ENCODE assay signal across 3 cellular contexts in the genomic region with DNA sequence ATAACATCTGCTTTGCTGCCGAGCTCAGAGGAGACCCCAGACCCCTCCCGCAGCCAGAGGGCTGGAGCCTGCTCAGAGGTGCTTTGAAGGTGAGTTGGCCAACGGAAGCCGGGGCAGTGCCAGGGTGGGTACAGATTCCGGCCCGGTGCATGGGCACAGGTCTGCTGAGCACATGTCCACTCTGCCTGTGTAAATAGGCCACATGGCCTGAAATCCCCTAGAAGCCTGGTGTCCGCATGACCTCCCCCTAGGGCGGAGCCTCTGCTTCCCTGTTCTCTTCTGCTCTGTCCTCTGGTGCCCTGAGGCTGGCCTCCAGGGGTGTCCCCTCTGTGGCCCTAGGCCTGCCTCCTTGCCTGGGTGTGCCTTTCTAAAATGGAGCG.
TF ChIP-seq lines count a peak whose summit lies in the region.

No MANE protein-coding gene starts in this region.

TF ChIP-seq in HCT116, 20 proteins besides CTCF, POLR2A, EP300 and RAD21:
- TF ChIP-seq, protein P1, sequence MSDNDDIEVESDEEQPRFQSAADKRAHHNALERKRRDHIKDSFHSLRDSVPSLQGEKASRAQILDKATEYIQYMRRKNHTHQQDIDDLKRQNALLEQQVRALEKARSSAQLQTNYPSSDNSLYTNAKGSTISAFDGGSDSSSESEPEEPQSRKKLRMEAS (IDR thresholded peaks at IDR 0.05), result no peak
- TF ChIP-seq JUND (IDR thresholded peaks at IDR 0.05) (no peak), EGR1 (IDR thresholded peaks at IDR 0.05; ENCODE audit: low read depth) (no peak), EZH2 (IDR thresholded peaks at IDR 0.05) (no peak), TCF7L2 (IDR thresholded peaks at IDR 0.05; ENCODE audit: borderline replicate concordance, extremely low read depth, insufficient read depth, insufficient read length) (no peak), ELF1 (IDR thresholded peaks at IDR 0.05; ENCODE audit: borderline replicate concordance, low read depth) (no peak), SRF (IDR thresholded peaks at IDR 0.05; ENCODE audit: low read depth) (no peak), ZFX (IDR thresholded peaks at IDR 0.05) (no peak), CEBPB (IDR thresholded peaks at IDR 0.05; ENCODE audit: low read depth) (no peak), ZNF274 (IDR thresholded peaks at IDR 0.05; ENCODE audit: low read depth, low read length) (no peak), SIN3A (IDR thresholded peaks at IDR 0.05; ENCODE audit: low read depth) (no peak), ZBTB33 (IDR thresholded peaks at IDR 0.05; ENCODE audit: extremely low read depth, insufficient replicate concordance, low read length) (no peak)
- TF ChIP-seq, protein P2, sequence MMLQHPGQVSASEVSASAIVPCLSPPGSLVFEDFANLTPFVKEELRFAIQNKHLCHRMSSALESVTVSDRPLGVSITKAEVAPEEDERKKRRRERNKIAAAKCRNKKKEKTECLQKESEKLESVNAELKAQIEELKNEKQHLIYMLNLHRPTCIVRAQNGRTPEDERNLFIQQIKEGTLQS (IDR thresholded peaks at IDR 0.05), result no peak
- TF ChIP-seq, protein P3, sequence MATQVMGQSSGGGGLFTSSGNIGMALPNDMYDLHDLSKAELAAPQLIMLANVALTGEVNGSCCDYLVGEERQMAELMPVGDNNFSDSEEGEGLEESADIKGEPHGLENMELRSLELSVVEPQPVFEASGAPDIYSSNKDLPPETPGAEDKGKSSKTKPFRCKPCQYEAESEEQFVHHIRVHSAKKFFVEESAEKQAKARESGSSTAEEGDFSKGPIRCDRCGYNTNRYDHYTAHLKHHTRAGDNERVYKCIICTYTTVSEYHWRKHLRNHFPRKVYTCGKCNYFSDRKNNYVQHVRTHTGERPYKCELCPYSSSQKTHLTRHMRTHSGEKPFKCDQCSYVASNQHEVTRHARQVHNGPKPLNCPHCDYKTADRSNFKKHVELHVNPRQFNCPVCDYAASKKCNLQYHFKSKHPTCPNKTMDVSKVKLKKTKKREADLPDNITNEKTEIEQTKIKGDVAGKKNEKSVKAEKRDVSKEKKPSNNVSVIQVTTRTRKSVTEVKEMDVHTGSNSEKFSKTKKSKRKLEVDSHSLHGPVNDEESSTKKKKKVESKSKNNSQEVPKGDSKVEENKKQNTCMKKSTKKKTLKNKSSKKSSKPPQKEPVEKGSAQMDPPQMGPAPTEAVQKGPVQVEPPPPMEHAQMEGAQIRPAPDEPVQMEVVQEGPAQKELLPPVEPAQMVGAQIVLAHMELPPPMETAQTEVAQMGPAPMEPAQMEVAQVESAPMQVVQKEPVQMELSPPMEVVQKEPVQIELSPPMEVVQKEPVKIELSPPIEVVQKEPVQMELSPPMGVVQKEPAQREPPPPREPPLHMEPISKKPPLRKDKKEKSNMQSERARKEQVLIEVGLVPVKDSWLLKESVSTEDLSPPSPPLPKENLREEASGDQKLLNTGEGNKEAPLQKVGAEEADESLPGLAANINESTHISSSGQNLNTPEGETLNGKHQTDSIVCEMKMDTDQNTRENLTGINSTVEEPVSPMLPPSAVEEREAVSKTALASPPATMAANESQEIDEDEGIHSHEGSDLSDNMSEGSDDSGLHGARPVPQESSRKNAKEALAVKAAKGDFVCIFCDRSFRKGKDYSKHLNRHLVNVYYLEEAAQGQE (IDR thresholded peaks at IDR 0.05; ENCODE audit: low read depth), result no peak

TF ChIP-seq in H1, 55 proteins besides CTCF, POLR2A, EP300 and RAD21:
- TF ChIP-seq SP1 (IDR thresholded peaks at IDR 0.05; ENCODE audit: low read depth, low read length) (no peak), GABPA (IDR thresholded peaks at IDR 0.05; ENCODE audit: borderline replicate concordance, insufficient read depth, low read length) (no peak), RXRA (IDR thresholded peaks at IDR 0.05; ENCODE audit: insufficient read depth, low read depth, low read length) (no peak), TCF12 (IDR thresholded peaks at IDR 0.05; ENCODE audit: low read depth, low read length) (no peak), EGR1 (IDR thresholded peaks at IDR 0.05; ENCODE audit: borderline replicate concordance, low read depth, low read length) (no peak), KDM1A (IDR thresholded peaks at IDR 0.05; ENCODE audit: borderline replicate concordance, low read length) (no peak), NRF1 (IDR thresholded peaks at IDR 0.05; ENCODE audit: low read depth, low read length) (no peak), CHD2 (IDR thresholded peaks at IDR 0.05; ENCODE audit: low read length) (no peak)
- TF ChIP-seq, protein P4, sequence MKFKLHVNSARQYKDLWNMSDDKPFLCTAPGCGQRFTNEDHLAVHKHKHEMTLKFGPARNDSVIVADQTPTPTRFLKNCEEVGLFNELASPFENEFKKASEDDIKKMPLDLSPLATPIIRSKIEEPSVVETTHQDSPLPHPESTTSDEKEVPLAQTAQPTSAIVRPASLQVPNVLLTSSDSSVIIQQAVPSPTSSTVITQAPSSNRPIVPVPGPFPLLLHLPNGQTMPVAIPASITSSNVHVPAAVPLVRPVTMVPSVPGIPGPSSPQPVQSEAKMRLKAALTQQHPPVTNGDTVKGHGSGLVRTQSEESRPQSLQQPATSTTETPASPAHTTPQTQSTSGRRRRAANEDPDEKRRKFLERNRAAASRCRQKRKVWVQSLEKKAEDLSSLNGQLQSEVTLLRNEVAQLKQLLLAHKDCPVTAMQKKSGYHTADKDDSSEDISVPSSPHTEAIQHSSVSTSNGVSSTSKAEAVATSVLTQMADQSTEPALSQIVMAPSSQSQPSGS (IDR thresholded peaks at IDR 0.05; ENCODE audit: low read length), result no peak
- TF ChIP-seq, protein P5, sequence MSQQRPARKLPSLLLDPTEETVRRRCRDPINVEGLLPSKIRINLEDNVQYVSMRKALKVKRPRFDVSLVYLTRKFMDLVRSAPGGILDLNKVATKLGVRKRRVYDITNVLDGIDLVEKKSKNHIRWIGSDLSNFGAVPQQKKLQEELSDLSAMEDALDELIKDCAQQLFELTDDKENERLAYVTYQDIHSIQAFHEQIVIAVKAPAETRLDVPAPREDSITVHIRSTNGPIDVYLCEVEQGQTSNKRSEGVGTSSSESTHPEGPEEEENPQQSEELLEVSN (IDR thresholded peaks at IDR 0.05), result no peak

TF ChIP-seq in GM23338, 12 proteins besides CTCF, POLR2A, EP300 and RAD21:
- no peak for TF ChIP-seq ZNF331 (CRISPR knock-in tag; IDR thresholded peaks at IDR 0.05; ENCODE audit: low read depth)
- TF ChIP-seq ZNF114 (CRISPR knock-in tag; IDR thresholded peaks at IDR 0.05), result no peak
- TF ChIP-seq STAT1 (IDR thresholded peaks at IDR 0.05; ENCODE audit: unreplicated experiment), result no peak
- TF ChIP-seq POLR2AphosphoS5 (IDR thresholded peaks at IDR 0.05; ENCODE audit: low read depth), result no peak
- no peak for TF ChIP-seq JUNB (IDR thresholded peaks at IDR 0.05; ENCODE audit: unreplicated experiment)
- no peak for TF ChIP-seq CREB1 (CRISPR knock-in tag; IDR thresholded peaks at IDR 0.05; ENCODE audit: low read depth)
- TF ChIP-seq NANOG (IDR thresholded peaks at IDR 0.05; ENCODE audit: borderline replicate concordance), result no peak
- no peak for TF ChIP-seq EZH2phosphoT487 (IDR thresholded peaks at IDR 0.05; ENCODE audit: unreplicated experiment)
- TF ChIP-seq, protein P6, sequence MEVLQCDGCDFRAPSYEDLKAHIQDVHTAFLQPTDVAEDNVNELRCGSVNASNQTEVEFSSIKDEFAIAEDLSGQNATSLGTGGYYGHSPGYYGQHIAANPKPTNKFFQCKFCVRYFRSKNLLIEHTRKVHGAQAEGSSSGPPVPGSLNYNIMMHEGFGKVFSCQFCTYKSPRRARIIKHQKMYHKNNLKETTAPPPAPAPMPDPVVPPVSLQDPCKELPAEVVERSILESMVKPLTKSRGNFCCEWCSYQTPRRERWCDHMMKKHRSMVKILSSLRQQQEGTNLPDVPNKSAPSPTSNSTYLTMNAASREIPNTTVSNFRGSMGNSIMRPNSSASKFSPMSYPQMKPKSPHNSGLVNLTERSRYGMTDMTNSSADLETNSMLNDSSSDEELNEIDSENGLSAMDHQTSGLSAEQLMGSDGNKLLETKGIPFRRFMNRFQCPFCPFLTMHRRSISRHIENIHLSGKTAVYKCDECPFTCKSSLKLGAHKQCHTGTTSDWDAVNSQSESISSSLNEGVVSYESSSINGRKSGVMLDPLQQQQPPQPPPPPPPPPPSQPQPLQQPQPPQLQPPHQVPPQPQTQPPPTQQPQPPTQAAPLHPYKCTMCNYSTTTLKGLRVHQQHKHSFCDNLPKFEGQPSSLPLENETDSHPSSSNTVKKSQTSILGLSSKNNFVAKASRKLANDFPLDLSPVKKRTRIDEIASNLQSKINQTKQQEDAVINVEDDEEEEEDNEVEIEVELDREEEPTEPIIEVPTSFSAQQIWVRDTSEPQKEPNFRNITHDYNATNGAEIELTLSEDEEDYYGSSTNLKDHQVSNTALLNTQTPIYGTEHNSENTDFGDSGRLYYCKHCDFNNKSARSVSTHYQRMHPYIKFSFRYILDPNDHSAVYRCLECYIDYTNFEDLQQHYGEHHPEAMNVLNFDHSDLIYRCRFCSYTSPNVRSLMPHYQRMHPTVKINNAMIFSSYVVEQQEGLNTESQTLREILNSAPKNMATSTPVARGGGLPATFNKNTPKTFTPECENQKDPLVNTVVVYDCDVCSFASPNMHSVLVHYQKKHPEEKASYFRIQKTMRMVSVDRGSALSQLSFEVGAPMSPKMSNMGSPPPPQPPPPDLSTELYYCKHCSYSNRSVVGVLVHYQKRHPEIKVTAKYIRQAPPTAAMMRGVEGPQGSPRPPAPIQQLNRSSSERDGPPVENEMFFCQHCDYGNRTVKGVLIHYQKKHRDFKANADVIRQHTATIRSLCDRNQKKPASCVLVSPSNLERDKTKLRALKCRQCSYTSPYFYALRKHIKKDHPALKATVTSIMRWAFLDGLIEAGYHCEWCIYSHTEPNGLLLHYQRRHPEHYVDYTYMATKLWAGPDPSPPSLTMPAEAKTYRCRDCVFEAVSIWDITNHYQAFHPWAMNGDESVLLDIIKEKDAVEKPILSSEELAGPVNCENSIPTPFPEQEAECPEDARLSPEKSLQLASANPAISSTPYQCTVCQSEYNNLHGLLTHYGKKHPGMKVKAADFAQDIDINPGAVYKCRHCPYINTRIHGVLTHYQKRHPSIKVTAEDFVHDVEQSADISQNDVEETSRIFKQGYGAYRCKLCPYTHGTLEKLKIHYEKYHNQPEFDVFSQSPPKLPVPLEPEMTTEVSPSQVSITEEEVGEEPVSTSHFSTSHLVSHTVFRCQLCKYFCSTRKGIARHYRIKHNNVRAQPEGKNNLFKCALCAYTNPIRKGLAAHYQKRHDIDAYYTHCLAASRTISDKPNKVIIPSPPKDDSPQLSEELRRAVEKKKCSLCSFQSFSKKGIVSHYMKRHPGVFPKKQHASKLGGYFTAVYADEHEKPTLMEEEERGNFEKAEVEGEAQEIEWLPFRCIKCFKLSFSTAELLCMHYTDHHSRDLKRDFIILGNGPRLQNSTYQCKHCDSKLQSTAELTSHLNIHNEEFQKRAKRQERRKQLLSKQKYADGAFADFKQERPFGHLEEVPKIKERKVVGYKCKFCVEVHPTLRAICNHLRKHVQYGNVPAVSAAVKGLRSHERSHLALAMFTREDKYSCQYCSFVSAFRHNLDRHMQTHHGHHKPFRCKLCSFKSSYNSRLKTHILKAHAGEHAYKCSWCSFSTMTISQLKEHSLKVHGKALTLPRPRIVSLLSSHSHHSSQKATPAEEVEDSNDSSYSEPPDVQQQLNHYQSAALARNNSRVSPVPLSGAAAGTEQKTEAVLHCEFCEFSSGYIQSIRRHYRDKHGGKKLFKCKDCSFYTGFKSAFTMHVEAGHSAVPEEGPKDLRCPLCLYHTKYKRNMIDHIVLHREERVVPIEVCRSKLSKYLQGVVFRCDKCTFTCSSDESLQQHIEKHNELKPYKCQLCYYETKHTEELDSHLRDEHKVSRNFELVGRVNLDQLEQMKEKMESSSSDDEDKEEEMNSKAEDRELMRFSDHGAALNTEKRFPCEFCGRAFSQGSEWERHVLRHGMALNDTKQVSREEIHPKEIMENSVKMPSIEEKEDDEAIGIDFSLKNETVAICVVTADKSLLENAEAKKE (CRISPR knock-in tag; IDR thresholded peaks at IDR 0.05), result no peak
- no peak for TF ChIP-seq EZH2 (IDR thresholded peaks at IDR 0.05; ENCODE audit: low read depth, unreplicated experiment)
- TF ChIP-seq, protein P7, sequence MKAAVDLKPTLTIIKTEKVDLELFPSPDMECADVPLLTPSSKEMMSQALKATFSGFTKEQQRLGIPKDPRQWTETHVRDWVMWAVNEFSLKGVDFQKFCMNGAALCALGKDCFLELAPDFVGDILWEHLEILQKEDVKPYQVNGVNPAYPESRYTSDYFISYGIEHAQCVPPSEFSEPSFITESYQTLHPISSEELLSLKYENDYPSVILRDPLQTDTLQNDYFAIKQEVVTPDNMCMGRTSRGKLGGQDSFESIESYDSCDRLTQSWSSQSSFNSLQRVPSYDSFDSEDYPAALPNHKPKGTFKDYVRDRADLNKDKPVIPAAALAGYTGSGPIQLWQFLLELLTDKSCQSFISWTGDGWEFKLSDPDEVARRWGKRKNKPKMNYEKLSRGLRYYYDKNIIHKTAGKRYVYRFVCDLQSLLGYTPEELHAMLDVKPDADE (IDR thresholded peaks at IDR 0.05), result no peak
- TF ChIP-seq, protein P3 (IDR thresholded peaks at IDR 0.05; ENCODE audit: unreplicated experiment), result no peak
